ENCODE assay signal across 1 cellular context in genomic region chr2:85444629-85445028, GRCh38.
TF ChIP-seq lines count a peak whose summit lies in the region.

No MANE protein-coding gene starts in this region.

TF ChIP-seq in SK-N-SH treated with all-trans-retinoic acid at 6 μM for 48 hours, 23 proteins besides CTCF, POLR2A, EP300 and RAD21 (continued from another document):
- no peak for TF ChIP-seq TSHZ2 (CRISPR knock-in tag; IDR thresholded peaks at IDR 0.05)
- TF ChIP-seq ZNF565 (CRISPR knock-in tag; conservative IDR thresholded peaks at IDR 0.05; ENCODE audit: low read depth): no peak
- no peak for TF ChIP-seq POU6F1 (CRISPR knock-in tag; IDR thresholded peaks at IDR 0.05; ENCODE audit: borderline replicate concordance, low read depth)
- no peak for TF ChIP-seq ISL1 (CRISPR knock-in tag; IDR thresholded peaks at IDR 0.05)
- TF ChIP-seq ZNF70 (CRISPR knock-in tag; IDR thresholded peaks at IDR 0.05): no peak
